12 cellular contexts compared by ENCODE assay signal in the genomic region with DNA sequence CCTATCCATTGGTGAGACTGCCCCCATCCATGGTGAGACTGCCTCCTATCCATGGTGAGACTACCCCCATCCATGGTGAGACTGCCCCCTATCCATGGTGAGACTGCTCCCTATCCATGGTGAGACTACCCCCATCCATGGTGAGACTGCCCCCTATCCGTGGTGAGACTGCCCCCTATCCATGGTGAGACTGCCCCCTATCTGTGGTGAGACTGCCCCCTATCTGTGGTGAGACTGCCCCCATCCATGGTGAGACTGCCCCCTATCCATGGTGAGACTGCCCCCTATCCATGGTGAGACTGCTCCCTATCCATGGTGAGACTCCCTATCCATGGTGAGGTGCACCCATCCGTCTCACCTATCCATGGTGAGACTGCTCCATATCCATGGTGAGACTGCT. TPM values are rescaled to one million over a fixed set of nuclear protein-coding genes. Genes with fewer than 3 reads are reported as not detected.
"Had no signal": no experiment of that assay in that cellular context is flagged by ENCODE, and none has a peak within 500 bp of the region (broad histone marks: within the 10 kb centered on the region; RNA-seq: fewer than 3 reads in every experiment).

No MANE protein-coding gene starts in this region.

RNA-seq across cellular contexts. Expression of gene EGF, which starts 37.1 kb away (rescaled TPM):
- total RNA-seq: activated B cell treated with CpG ODN at 0.5 μM for 24 hours; activated CD4-positive, alpha-beta memory T cell treated with anti-CD3 and anti-CD28 coated beads for 36 hours; activated CD4-positive, alpha-beta memory T cell treated with anti-CD3 and anti-CD28 coated beads, Interleukin-2, amount 10 ng/mL, durations not matched to agents 7 days and 5 days; activated CD4-positive, alpha-beta T cell treated with anti-CD3 and anti-CD28 coated beads, Interleukin-2, amount 10 ng/mL, durations not matched to agents 24 days and 14 days; activated CD4-positive, alpha-beta T cell treated with anti-CD3 and anti-CD28 coated beads, Interleukin-2, amount 10 ng/mL, durations not matched to agents 7 days and 5 days; activated CD8-positive, alpha-beta memory T cell treated with anti-CD3 and anti-CD28 coated beads for 36 hours; activated CD8-positive, alpha-beta memory T cell treated with anti-CD3 and anti-CD28 coated beads, Interleukin-2, amount 10 ng/mL, durations not matched to agents 7 days and 5 days; activated CD8-positive, alpha-beta T cell treated with anti-CD3 and anti-CD28 coated beads for 36 hours; activated CD8-positive, alpha-beta T cell treated with anti-CD3 and anti-CD28 coated beads, Interleukin-2, amount 10 ng/mL, durations not matched to agents 7 days and 5 days; T-helper 2 cell treated with Interferon-gamma antibody and Interleukin-4, amounts not matched to agents 100 ng/mL and 5 ng/mL, for 36 hours had no signal

RNA-seq across cellular contexts. Expression of gene RRH, which starts 47.8 kb away (rescaled TPM):
- total RNA-seq: activated B cell treated with CpG ODN at 0.5 μM for 24 hours; activated CD4-positive, alpha-beta T cell treated with anti-CD3 and anti-CD28 coated beads, Interleukin-2, amount 10 ng/mL, durations not matched to agents 24 days and 14 days; activated CD8-positive, alpha-beta T cell treated with anti-CD3 and anti-CD28 coated beads for 36 hours; T-helper 17 cell; WTC11 had no signal
